In genomic region chr11:27599217-27599616, GRCh38 we compare ENCODE assay signal across 18 cellular contexts.
"Had no signal": no experiment of that assay in that cellular context is flagged by ENCODE, and none has a peak within 500 bp of the region (broad histone marks: within the 10 kb centered on the region; RNA-seq: fewer than 3 reads in every experiment).

No MANE protein-coding gene starts in this region.

- DNase-seq: activated CD4-positive, alpha-beta T cell treated with anti-CD3 and anti-CD28 coated beads, Interleukin-2, amount 50 U/mL, for 4 hours; activated effector memory CD4-positive, alpha-beta T cell treated with Interleukin-2 at 50 U/mL for 16 hours; activated T-cell treated with anti-CD3 and anti-CD28 coated beads, Interleukin-2, amount 50 U/mL, for 24 hours; amniotic stem cell; body of pancreas; cortex of kidney; effector memory CD4-positive, alpha-beta T cell; erythroblast; lower lobe of right lung; naive thymus-derived CD4-positive, alpha-beta T cell; posterior cingulate gyrus had no signal

- H3K36me3 ChIP-seq: lower lobe of right lung, neutrophil, right atrium auricular region had no signal

- H3K4me3 Mint-ChIP-seq: activated T-cell treated with anti-CD3 and anti-CD28 coated beads, Interleukin-2, amount 50 U/mL, for 24 hours; central memory CD8-positive, alpha-beta T cell; naive thymus-derived CD4-positive, alpha-beta T cell had no signal

- H3K4me3 ChIP-seq: body of pancreas, hepatocyte, lower lobe of right lung, right atrium auricular region, skin epidermis had no signal

- H3K4me1 Mint-ChIP-seq: central memory CD8-positive, alpha-beta T cell had no signal

- H3K4me1 ChIP-seq: body of pancreas, lower lobe of right lung, right atrium auricular region had no signal

- H3K9me3 Mint-ChIP-seq: activated naive CD4-positive, alpha-beta T cell treated with anti-CD3 and anti-CD28 coated beads, Interleukin-2, amount 50 U/mL, for 72 hours; activated T-cell treated with anti-CD3 and anti-CD28 coated beads, Interleukin-2, amount 50 U/mL, for 24 hours; central memory CD8-positive, alpha-beta T cell had no signal

- H3K27ac ChIP-seq: body of pancreas, hepatocyte, lower lobe of right lung, neutrophil, right atrium auricular region, skin epidermis had no signal

- ATAC-seq: activated CD4-positive, CD25-positive, alpha-beta regulatory T cell treated with anti-CD3 and anti-CD28 coated beads, Interleukin-2, amount 50 U/mL, for 24 hours; activated naive CD4-positive, alpha-beta T cell treated with anti-CD3 and anti-CD28 coated beads, Interleukin-2, amount 50 U/mL, for 72 hours; body of pancreas; lower lobe of right lung; naive thymus-derived CD4-positive, alpha-beta T cell had no signal

- H3K27ac Mint-ChIP-seq: activated naive CD4-positive, alpha-beta T cell treated with anti-CD3 and anti-CD28 coated beads, Interleukin-2, amount 50 U/mL, for 72 hours; activated T-cell treated with anti-CD3 and anti-CD28 coated beads, Interleukin-2, amount 50 U/mL, for 24 hours; naive thymus-derived CD4-positive, alpha-beta T cell had no signal

- H3K27me3 Mint-ChIP-seq: activated T-cell treated with anti-CD3 and anti-CD28 coated beads, Interleukin-2, amount 50 U/mL, for 24 hours; central memory CD8-positive, alpha-beta T cell; naive thymus-derived CD4-positive, alpha-beta T cell had no signal

- H3K27me3 ChIP-seq: body of pancreas, hepatocyte, neutrophil, right atrium auricular region had no signal

- H3K9me3 ChIP-seq: body of pancreas, lower lobe of right lung, neutrophil, right atrium auricular region had no signal
